28 cellular contexts compared by ENCODE assay signal in the genomic region with DNA sequence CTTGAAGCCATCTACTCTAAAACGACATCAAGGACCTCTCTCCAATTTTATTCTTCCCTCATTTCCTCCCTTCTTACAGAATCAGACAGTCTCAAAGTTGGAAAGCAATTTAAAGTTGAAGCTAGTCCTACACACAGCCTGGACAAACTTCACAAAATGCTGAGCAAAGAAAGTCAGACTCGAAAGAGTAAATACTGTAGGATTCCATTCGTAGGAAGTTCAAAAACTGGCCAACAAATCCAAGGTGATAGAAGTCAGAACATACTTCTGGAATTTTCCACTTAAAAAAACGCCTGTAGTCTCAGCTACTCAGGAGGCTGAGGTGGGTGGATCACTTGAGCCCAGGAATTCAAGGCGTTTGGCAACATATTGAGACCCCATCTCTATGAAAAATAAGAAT. TPM values are rescaled to one million over a fixed set of nuclear protein-coding genes. Genes with fewer than 3 reads are reported as not detected.
A peak's percentile ranks its signal among the peaks of the same experiment; 100 is the strongest.
DNase-seq lines count a peak whose midpoint lies in the region; ATAC-seq, FAIRE-seq and TF ChIP-seq lines count a peak whose summit lies in the region.
"Had no signal": no experiment of that assay in that cellular context is flagged by ENCODE, and none has a peak within 500 bp of the region (broad histone marks: within the 10 kb centered on the region; RNA-seq: fewer than 3 reads in every experiment).

No MANE protein-coding gene starts in this region.

- intact Hi-C loops in Caco-2 (cut with micrococcal nuclease; ENCODE audit: unreplicated experiment) (loop anchor here (10.0 kb wide), 1 partner anchor 732 kb away; no protein-coding TSS in a partner anchor), K562 (cut with micrococcal nuclease) (no loop called here), thyroid gland (cut with DNase I) (no loop called here)

- no peaks in the 10 kb centered on the region for H3K27me3 Mint-ChIP-seq in Caco-2 (ENCODE audit: insufficient read depth, unreplicated experiment)

- no peaks in the 10 kb centered on the region for H3K4me1 Mint-ChIP-seq in Caco-2 (ENCODE audit: low read depth, unreplicated experiment)

- H3K27ac ChIP-seq in SK-N-MC (peak overlapping the region; percentile 70; the same call in 1 of the 2 replicates), K562 (ENCODE audit: extremely low read depth, low read depth, low read length) (no peak overlapping the region), thyroid gland (peak overlapping the region in 2 of 3 donors; percentile 10 to 56), osteoblast (ENCODE audit: low read depth, low read length) (no peak overlapping the region)
- H3K27ac ChIP-seq: BLaER1 had no signal

- H3K4me1 ChIP-seq in Caco-2 = peaks cover 23% of the 10 kb centered on the region
- peaks cover 10 to 19% of the 10 kb centered on the region in 2 experiments; a peak in 4 of 5 replicates for H3K4me1 ChIP-seq in K562 (replicated peaks in 1 of 2; ENCODE audit: control insufficient read depth in 2 of 2, insufficient read depth in 2 of 2, low read length in 2 of 2)
- H3K4me1 ChIP-seq in thyroid gland = peaks cover 0 to 5% of the 10 kb centered on the region in 2 donors
- H3K4me1 ChIP-seq in osteoblast (ENCODE audit: insufficient read depth, low read length) = no peaks in the 10 kb centered on the region
- H3K4me1 ChIP-seq: BE2C had no signal

- H3K9me1 ChIP-seq in K562 (ENCODE audit: control insufficient read depth, insufficient read depth, low read length) = no peaks in the 10 kb centered on the region

- no peaks in the 10 kb centered on the region for H3K27me3 ChIP-seq in Caco-2 (replicated peaks; ENCODE audit: control insufficient read depth, insufficient read depth, low read length)
- H3K27me3 ChIP-seq in K562 (ENCODE audit: control insufficient read depth in 2 of 2, insufficient read depth in 2 of 2, low read length in 2 of 2) = peaks cover 0 to 7% of the 10 kb centered on the region in 2 experiments; a peak in 1 of 5 replicates
- no peaks in the 10 kb centered on the region for H3K27me3 ChIP-seq in thyroid gland
- H3K27me3 ChIP-seq in osteoblast (ENCODE audit: insufficient read depth, low read length) = peaks cover 6% of the 10 kb centered on the region
- H3K27me3 ChIP-seq: BE2C, BLaER1 had no signal

- H3K9me3 ChIP-seq in Caco-2 (no peaks in the 10 kb centered on the region), SK-N-MC (ENCODE audit: low read depth, low read length) (no peaks in the 10 kb centered on the region), K562 (replicated peaks; ENCODE audit: control insufficient read depth, insufficient read depth, low read depth, low read length) (no peaks in the 10 kb centered on the region), thyroid gland (no peaks in the 10 kb centered on the region), osteoblast (ENCODE audit: low read depth, low read length) (no peaks in the 10 kb centered on the region)
- H3K9me3 ChIP-seq: BE2C, BLaER1 had no signal

- peak overlapping the region; percentile 75 for H3K27ac Mint-ChIP-seq in Caco-2 (ENCODE audit: unreplicated experiment)
- H3K27ac Mint-ChIP-seq: CD14-positive monocyte; CD4-positive, alpha-beta memory T cell; CD4-positive, CD25-positive, alpha-beta regulatory T cell; CD8-positive, alpha-beta memory T cell had no signal

- TF ChIP-seq POLR2A in K562 (conservative IDR thresholded peaks at IDR 0.05) (no peak), thyroid gland (IDR thresholded peaks at IDR 0.05) (no peak)

- H3K9me3 Mint-ChIP-seq in Caco-2 (ENCODE audit: unreplicated experiment) = no peaks in the 10 kb centered on the region
- H3K9me3 Mint-ChIP-seq: CD14-positive monocyte; CD4-positive, CD25-positive, alpha-beta regulatory T cell; CD8-positive, alpha-beta memory T cell had no signal

- H3K36me3 ChIP-seq in Caco-2 (ENCODE audit: control insufficient read depth, insufficient read depth, low read length) (no peaks in the 10 kb centered on the region), SK-N-MC (ENCODE audit: insufficient read depth, low read length) (no peaks in the 10 kb centered on the region), K562 (ENCODE audit: control insufficient read depth, insufficient read depth, low read length) (no peaks in the 10 kb centered on the region), thyroid gland (no peaks in the 10 kb centered on the region), osteoblast (ENCODE audit: insufficient read depth, low read length) (no peaks in the 10 kb centered on the region)
- H3K36me3 ChIP-seq: BE2C, BLaER1 had no signal

- in situ Hi-C loops in K562 (cut with MboI) = no loop called here

- H3K9ac ChIP-seq in SK-N-MC (ENCODE audit: insufficient read length) (no peak overlapping the region), K562 (ENCODE audit: insufficient read depth in 1 of 2, low read depth in 2 of 2, low read length in 2 of 2) (no peak overlapping the region)
- H3K9ac ChIP-seq: BLaER1 had no signal

- ATAC-seq in K562 = no peak
- ATAC-seq: GM12878 had no signal

- WGBS in K562 (ENCODE audit: insufficient coverage, low coverage, missing lambda C conversion rate) = 10% methylated on average over 5 of the region's 5 CpGs
- 27 to 34% methylated on average over 5 of the region's 5 CpGs for WGBS in thyroid gland, 2 donors

- H3K79me2 ChIP-seq in K562 (ENCODE audit: control insufficient read depth, insufficient read depth, low read length) = no peaks in the 10 kb centered on the region
- no peaks in the 10 kb centered on the region for H3K79me2 ChIP-seq in osteoblast (ENCODE audit: insufficient read depth, low read length)

- H2AFZ ChIP-seq in K562 (ENCODE audit: low read depth, low read length) = peak overlapping the region; percentile 64; the same call in 1 of the 2 replicates
- no peak overlapping the region for H2AFZ ChIP-seq in osteoblast (ENCODE audit: low read length)

- POLR2A ChIA-PET in Caco-2 (lab: Charles Lee) = interaction anchor here (0.7 to 1.2 kb wide), 3 partner anchors 19 to 359 kb away, joined by 3 to 4 read pairs (median 3); a partner anchor contains a TSS
- POLR2A ChIA-PET in K562 (lab: Yijun Ruan, JAX) = interaction anchor here (13.3 kb wide), 1 partner anchor 18 kb away, joined by 113 read pairs; a partner anchor contains a TSS
- POLR2A ChIA-PET in GM10248 (lab: Yijun Ruan, JAX) = no interaction called here

- TF ChIP-seq CTCF in Caco-2 (IDR thresholded peaks at IDR 0.05; ENCODE audit: insufficient read depth in 1 of 2, low read depth in 1 of 2, low read length in 1 of 2, severe bottlenecking in 1 of 2, unreplicated experiment in 1 of 2) = no peak
- no peak for TF ChIP-seq CTCF in K562 (IDR thresholded peaks at IDR 0.05 in 2 of 3, conservative IDR thresholded peaks at IDR 0.05 in 1 of 3; ENCODE audit: insufficient read depth in 2 of 3, low read depth in 1 of 3, low read length in 3 of 3)
- no peak for TF ChIP-seq CTCF in thyroid gland (IDR thresholded peaks at IDR 0.05)
- no peak for TF ChIP-seq CTCF in GM10248 (IDR thresholded peaks at IDR 0.05; ENCODE audit: control extremely low read depth, extremely low read depth, low read depth, missing control alignments)
- no peak for TF ChIP-seq CTCF in osteoblast (IDR thresholded peaks at IDR 0.05; ENCODE audit: extremely low read depth, low read depth, low read length)

- H3K36me3 Mint-ChIP-seq in Caco-2 (ENCODE audit: insufficient read depth, unreplicated experiment) = peaks cover 16% of the 10 kb centered on the region
- H3K36me3 Mint-ChIP-seq: CD14-positive monocyte; CD4-positive, alpha-beta memory T cell; CD4-positive, CD25-positive, alpha-beta regulatory T cell; CD8-positive, alpha-beta memory T cell had no signal

- H3K4me3 ChIP-seq in Caco-2 (ENCODE audit: low read depth, low read length) = no peak overlapping the region
- H3K4me3 ChIP-seq in SK-N-MC = no peak overlapping the region
- H3K4me3 ChIP-seq in K562 = no peak overlapping the region
- H3K4me3 ChIP-seq in thyroid gland (replicated peaks in 1 of 3) = no peak overlapping the region
- H3K4me3 ChIP-seq in osteoblast (ENCODE audit: insufficient read depth, low read length) = no peak overlapping the region
- H3K4me3 ChIP-seq: BLaER1, GM12878 had no signal

- CTCF ChIA-PET in Caco-2 (lab: Charles Lee) = interaction anchor here (0.7 kb wide), 1 partner anchor 74 kb away, joined by 4 read pairs; no protein-coding TSS in a partner anchor
- CTCF ChIA-PET in K562 (lab: Yijun Ruan, JAX; ENCODE audit: low intra/inter-chr PET ratio) = no interaction called here
- CTCF ChIA-PET in GM10248 (lab: Yijun Ruan, JAX) = interaction anchor here (1.5 to 4.0 kb wide), 3 partner anchors 8 to 365 kb away, joined by 3 to 24 read pairs (median 4); no protein-coding TSS in a partner anchor

- H3K4me2 ChIP-seq in K562 (ENCODE audit: insufficient read depth, low read length) (no peak overlapping the region), osteoblast (ENCODE audit: insufficient read depth, low read length) (no peak overlapping the region)
- H3K4me2 ChIP-seq: BLaER1 had no signal

- FAIRE-seq in K562 (lab: Jason Lieb, UNC) = no peak
- FAIRE-seq: A204.1, D721Med, G401.6, GM12878, GM12892, GM18507 had no signal

- BruUV-seq in Caco-2 (replicated peaks; lab: Mats Ljungman, UMichigan) (no TSS peak), K562 (replicated peaks; lab: Mats Ljungman, UMichigan) (no TSS peak)

- H4K20me1 ChIP-seq in K562 (replicated peaks; ENCODE audit: control insufficient read depth, insufficient read depth, low read length) = 0 out of 2 replicates have a peak, but pooled peaks cover 2% of the 10 kb centered on the region
- H4K20me1 ChIP-seq in osteoblast (ENCODE audit: insufficient read depth, low read length) = no peaks in the 10 kb centered on the region
- H4K20me1 ChIP-seq: BLaER1 had no signal

- no peak for TF ChIP-seq RAD21 in K562 (CRISPR knock-in tag; conservative IDR thresholded peaks at IDR 0.05 in 1 of 2, IDR thresholded peaks at IDR 0.05 in 1 of 2)

- TF ChIP-seq EP300 in K562 (IDR thresholded peaks at IDR 0.05; ENCODE audit: low read length) = no peak

- DNase-seq in Caco-2 (peak; percentile 49 to 58), SK-N-MC (ENCODE audit: low read depth, low spot score) (no peak), K562 (ENCODE audit: extremely low read depth in 1 of 4, low spot score in 3 of 4) (no peak), thyroid gland (no peak), GM10248 (ENCODE audit: extremely low spot score) (no peak), NCI-H82 treated with DMSO at 0.1 percent for 48 hours (lab: John Stamatoyannopoulos, UW; ENCODE audit: unreplicated experiment) (no peak), osteoblast (ENCODE audit: insufficient read length, low spot score, missing footprints) (no peak)
- DNase-seq: 8988T; ACHN; BE2C; C1 segment of cervical spinal cord; Calu3; CD4-positive, alpha-beta memory T cell; CD4-positive, CD25-positive, alpha-beta regulatory T cell; CD8-positive, alpha-beta memory T cell; COR-L47; DMS79 treated with DMSO at 0.1 percent for 48 hours; GF-D8 had no signal

- H3K4me3 Mint-ChIP-seq in Caco-2 (ENCODE audit: unreplicated experiment) = peak overlapping the region; percentile 50
- H3K4me3 Mint-ChIP-seq: CD14-positive monocyte; CD4-positive, alpha-beta memory T cell; CD4-positive, CD25-positive, alpha-beta regulatory T cell; CD8-positive, alpha-beta memory T cell had no signal

RNA-seq across cellular contexts. Expression of a gene that starts 19.6 kb away (rescaled TPM):
- 31.5 and 32.3 TPM in 2 replicates for total RNA-seq in Caco-2 (2022)
- 15.7 and 26.6 TPM in 2 replicates for total RNA-seq in K562 (2011; cell fraction: chromatin; rRNA removed; ENCODE audit: low replicate concordance)
- total RNA-seq in K562 (2011; cell fraction: nucleolus; rRNA removed) = 12.9 and 16.7 TPM in 2 replicates
- total RNA-seq in K562 (2011; cell fraction: nucleoplasm; rRNA removed) = 22.2 and 24.0 TPM in 2 replicates
- 38.2 and 43.2 TPM in 2 replicates for total RNA-seq in K562 (2014; rRNA removed)
- 59.3 and 80.6 TPM in 2 replicates for total RNA-seq in K562 (2014; rRNA removed; fragmentation: Illumina TruSeq; extraction: Trizol)
- total RNA-seq in K562 (2015; rRNA removed; fragmentation: Illumina TruSeq; extraction: Trizol) = 51.2 and 54.6 TPM in 2 replicates
- 27.5 and 35.6 TPM in 2 replicates for total RNA-seq in K562 (2021)
- 33.7 and 36.5 TPM in 2 replicates for polyA plus RNA-seq in K562 (2011; rRNA removed)
- polyA plus RNA-seq in K562 (2011; cell fraction: cytosol; rRNA removed) = 3.4 and 12.2 TPM in 2 replicates
- 5.5 and 9.8 TPM in 2 replicates for polyA plus RNA-seq in K562 (2011; cell fraction: nucleus; rRNA removed)
- 51.2 and 71.0 TPM in 2 replicates for polyA plus RNA-seq in K562 (2012)
- 66.5 and 80.2 TPM in 2 replicates for polyA plus RNA-seq in K562 (2014; fragmentation: Illumina TruSeq; extraction: Trizol)
- 10 to 100 TPM; 20.9 to 21.9 TPM for polyA plus RNA-seq in K562 (2014; fragmentation: Nextera tagmentation; extraction: Ambion mirVana)
- 52.5 and 69.0 TPM in 2 replicates for polyA plus RNA-seq in K562 (2014; rRNA removed)
- polyA minus RNA-seq in K562 (2011; rRNA and poly(A)+ RNA removed) = 13.7 and 20.1 TPM in 2 replicates
- 5.4 and 7.2 TPM in 2 replicates for polyA minus RNA-seq in K562 (2011; cell fraction: cytosol; rRNA and poly(A)+ RNA removed)
- polyA minus RNA-seq in K562 (2011; cell fraction: nucleus; rRNA and poly(A)+ RNA removed) = 6.5 and 14.8 TPM in 2 replicates
- total RNA-seq in thyroid gland = 10 to 100 TPM; 41.1 to 94.9 (median 57.9) TPM
- total RNA-seq in osteoblast = 39.4 and 41.5 TPM in 2 replicates

RNA-seq across cellular contexts. Expression of a gene that starts 34.5 kb away (rescaled TPM):
- total RNA-seq in Caco-2 (2022) (61.1 and 69.8 TPM in 2 replicates), K562 (2014; rRNA removed) (130 and 138 TPM in 2 replicates), K562 (2014; rRNA removed; fragmentation: Illumina TruSeq; extraction: Trizol) (180 and 197 TPM in 2 replicates), K562 (2015; rRNA removed; fragmentation: Illumina TruSeq; extraction: Trizol) (164 and 183 TPM in 2 replicates), K562 (2021) (146 and 159 TPM in 2 replicates), thyroid gland (100 to 1,000 TPM; 140 to 294 (median 152) TPM), osteoblast (102 and 103 TPM in 2 replicates)
- total RNA-seq in K562 (2011; cell fraction: chromatin; rRNA removed; ENCODE audit: low replicate concordance) = 639 and 767 TPM in 2 replicates
- 540 and 629 TPM in 2 replicates for total RNA-seq in K562 (2011; cell fraction: nucleolus; rRNA removed)
- 507 and 548 TPM in 2 replicates for total RNA-seq in K562 (2011; cell fraction: nucleoplasm; rRNA removed)
- polyA plus RNA-seq in K562 (2011; rRNA removed) (195 and 220 TPM in 2 replicates), K562 (2014; fragmentation: Illumina TruSeq; extraction: Trizol) (96.2 and 113 TPM in 2 replicates), K562 (2014; fragmentation: Nextera tagmentation; extraction: Ambion mirVana) (10 to 100 TPM; 27.2 to 35.0 TPM), K562 (2014; rRNA removed) (237 and 283 TPM in 2 replicates)
- polyA plus RNA-seq in K562 (2011; cell fraction: cytosol; rRNA removed) = 55.7 and 97.9 TPM in 2 replicates
- 585 and 591 TPM in 2 replicates for polyA plus RNA-seq in K562 (2011; cell fraction: nucleus; rRNA removed)
- polyA plus RNA-seq in K562 (2012) = 148 and 265 TPM in 2 replicates
- 155 and 167 TPM in 2 replicates for polyA minus RNA-seq in K562 (2011; rRNA and poly(A)+ RNA removed)
- polyA minus RNA-seq in K562 (2011; cell fraction: cytosol; rRNA and poly(A)+ RNA removed) = 71.5 and 87.6 TPM in 2 replicates
- polyA minus RNA-seq in K562 (2011; cell fraction: nucleus; rRNA and poly(A)+ RNA removed) = 323 and 418 TPM in 2 replicates

RNA-seq across cellular contexts. Expression of a gene that starts 59.6 kb away (rescaled TPM):
- total RNA-seq in Caco-2 (2022) = not detected in 2 replicates
- 50.0 and 64.3 TPM in 2 replicates for total RNA-seq in K562 (2011; cell fraction: chromatin; rRNA removed; ENCODE audit: low replicate concordance)
- 69.5 and 85.3 TPM in 2 replicates for total RNA-seq in K562 (2011; cell fraction: nucleolus; rRNA removed)
- 63.5 and 69.1 TPM in 2 replicates for total RNA-seq in K562 (2011; cell fraction: nucleoplasm; rRNA removed)
- 9.4 and 12.8 TPM in 2 replicates for total RNA-seq in K562 (2014; rRNA removed)
- 12.2 and 15.7 TPM in 2 replicates for total RNA-seq in K562 (2014; rRNA removed; fragmentation: Illumina TruSeq; extraction: Trizol)
- 11.8 and 13.0 TPM in 2 replicates for total RNA-seq in K562 (2015; rRNA removed; fragmentation: Illumina TruSeq; extraction: Trizol)
- 17.5 and 17.8 TPM in 2 replicates for total RNA-seq in K562 (2021)
- polyA plus RNA-seq in K562 (2011; rRNA removed) = 15.0 and 28.8 TPM in 2 replicates
- 15.4 and 22.6 TPM in 2 replicates for polyA plus RNA-seq in K562 (2011; cell fraction: cytosol; rRNA removed)
- 16.8 and 18.6 TPM in 2 replicates for polyA plus RNA-seq in K562 (2011; cell fraction: nucleus; rRNA removed)
- polyA plus RNA-seq in K562 (2012) = 13.8 and 23.5 TPM in 2 replicates
- polyA plus RNA-seq in K562 (2014; fragmentation: Illumina TruSeq; extraction: Trizol) = 13.5 and 13.6 TPM in 2 replicates
- 10 to 100 TPM; 32.4 TPM for polyA plus RNA-seq in K562 (2014; fragmentation: Nextera tagmentation; extraction: Ambion mirVana)
- polyA plus RNA-seq in K562 (2014; rRNA removed) = 8.8 and 9.1 TPM in 2 replicates
- polyA minus RNA-seq in K562 (2011; rRNA and poly(A)+ RNA removed) = 58.4 and 72.4 TPM in 2 replicates
- polyA minus RNA-seq in K562 (2011; cell fraction: cytosol; rRNA and poly(A)+ RNA removed) = 17.1 and 20.4 TPM in 2 replicates
- polyA minus RNA-seq in K562 (2011; cell fraction: nucleus; rRNA and poly(A)+ RNA removed) = 16.2 and 28.3 TPM in 2 replicates
- not detected for total RNA-seq in thyroid gland
- total RNA-seq in osteoblast = not detected in 2 replicates
- total RNA-seq: A673; Calu3; CD8-positive, alpha-beta memory T cell had no signal
- polyA plus RNA-seq: AG04450 had no signal

Comparison
In these comparisons a context has a peak if more than half of its experiments do, and no peak if none do; other contexts are left out.
1. DNase-seq: peak in Caco-2 (2 of 2); none in SK-N-MC (single experiment), K562 (0 of 4), thyroid gland (0 of 2), GM10248 (single experiment), NCI-H82 treated with DMSO at 0.1 percent for 48 hours (single experiment) and osteoblast (single experiment).
2. H3K27ac ChIP-seq: peak in SK-N-MC (single experiment) and thyroid gland (2 of 3); none in K562 (single experiment) and osteoblast (single experiment).
3. RNA of a gene that starts 59.6 kb away (total RNA-seq): 9.4 to 85.3 TPM in K562; not detected in Caco-2, not detected in thyroid gland and not detected in osteoblast; every median in the first group is over 10 times any median in the second.